In the genomic region with DNA sequence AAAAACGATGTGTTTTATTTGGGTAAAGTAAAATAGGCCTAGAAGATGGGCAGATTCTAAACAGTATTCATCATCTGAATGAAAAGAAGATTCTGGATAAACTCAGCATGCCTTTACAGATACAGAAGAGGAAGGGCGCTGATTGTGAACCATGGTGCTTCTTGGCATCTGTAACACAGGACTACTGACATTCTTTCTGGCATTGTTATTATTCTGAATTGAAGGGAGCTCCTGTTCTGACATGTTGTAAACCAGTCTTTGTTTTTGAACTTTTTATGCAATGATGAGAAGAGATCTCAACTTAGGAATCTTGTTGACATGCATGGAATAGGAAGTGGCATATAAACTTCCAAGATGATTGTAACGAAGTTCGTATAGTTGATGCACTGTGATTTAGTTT, we compare ENCODE assay signal across 14 cellular contexts. TPM values are rescaled to one million over a fixed set of nuclear protein-coding genes. Genes with fewer than 3 reads are reported as not detected.
DNase-seq lines count a peak whose midpoint lies in the region; ATAC-seq and TF ChIP-seq lines count a peak whose summit lies in the region.
"Had no signal": no experiment of that assay in that cellular context is flagged by ENCODE, and none has a peak within 500 bp of the region (broad histone marks: within the 10 kb centered on the region; RNA-seq: fewer than 3 reads in every experiment).

No MANE protein-coding gene starts in this region.

- H3K27me3 ChIP-seq in mammary epithelial cell (ENCODE audit: insufficient read depth, low read length) (no peaks in the 10 kb centered on the region), foreskin keratinocyte (no peaks in the 10 kb centered on the region)

- H4K20me1 ChIP-seq in mammary epithelial cell (ENCODE audit: insufficient read depth, low read length): no peaks in the 10 kb centered on the region

- no peaks in the 10 kb centered on the region for H3K9me3 ChIP-seq in mammary epithelial cell (replicated peaks; ENCODE audit: insufficient read depth, low read length)

- H3K36me3 Mint-ChIP-seq in WTC11: no peaks in the 10 kb centered on the region

- H3K27me3 Mint-ChIP-seq in WTC11 (ENCODE audit: low read depth): no peaks in the 10 kb centered on the region

- CTCF ChIA-PET in mammary epithelial cell (lab: Charles Lee; ENCODE audit: low non-redundant PET) (no interaction called here), WTC11 (lab: Charles Lee) (interaction anchor here (1.0 kb wide), 1 partner anchor 60 kb away, joined by 3 read pairs; no protein-coding TSS in a partner anchor)

- H3K36me3 ChIP-seq in mammary epithelial cell (ENCODE audit: insufficient read depth, low read length): no peaks in the 10 kb centered on the region

- H3K9ac ChIP-seq in mammary epithelial cell (ENCODE audit: insufficient read depth, low read length): no peak overlapping the region

- H3K4me3 Mint-ChIP-seq in WTC11: no peak overlapping the region
- H3K4me3 Mint-ChIP-seq: CD14-positive monocyte; CD8-positive, alpha-beta T cell had no signal

- peaks cover 3% of the 10 kb centered on the region for H3K79me2 ChIP-seq in mammary epithelial cell (ENCODE audit: insufficient read depth, low read length)

- no peak overlapping the region for H2AFZ ChIP-seq in mammary epithelial cell (ENCODE audit: low read depth, low read length)

- 5% methylated on average over 4 of the region's 4 CpGs for WGBS in mammary epithelial cell (ENCODE audit: low coverage, missing lambda C conversion rate)

- peaks cover 3% of the 10 kb centered on the region; the same call in 1 of the 2 replicates for H3K9me3 Mint-ChIP-seq in WTC11
- H3K9me3 Mint-ChIP-seq: CD8-positive, alpha-beta T cell had no signal

- POLR2A ChIA-PET in WTC11 (lab: Charles Lee): no interaction called here

- no peak overlapping the region for H3K27ac Mint-ChIP-seq in WTC11
- H3K27ac Mint-ChIP-seq: CD14-positive monocyte; CD8-positive, alpha-beta T cell had no signal

- ATAC-seq in foreskin keratinocyte (peak; percentile 91), HG02981 (IDR thresholded peaks at IDR 0.05; ENCODE audit: unreplicated experiment) (no peak), HG03571 (IDR thresholded peaks at IDR 0.05; ENCODE audit: unreplicated experiment) (no peak), WTC11 (no peak)
- ATAC-seq: CD8-positive, alpha-beta T cell; HepG2 had no signal

- BruUV-seq in mammary epithelial cell (replicated peaks; lab: Mats Ljungman, UMichigan): no TSS peak

- in situ Hi-C loops in mammary epithelial cell (cut with MboI; ENCODE audit: low sequenced_read_pairs in 2 of 2): no loop called here

- intact Hi-C loops in mammary epithelial cell (cut with micrococcal nuclease): no loop called here

- peak; percentile 27 for DNase-seq in DMS 273 (lab: John Stamatoyannopoulos, UW; ENCODE audit: unreplicated experiment)
- DNase-seq in DMS 273 treated with DMSO at 0.1 percent for 48 hours (lab: John Stamatoyannopoulos, UW): no peak
- peak; percentile 72 for DNase-seq in mammary epithelial cell
- peak; percentile 67 to 85 for DNase-seq in foreskin keratinocyte
- DNase-seq in DMS53 (lab: John Stamatoyannopoulos, UW): no peak
- DNase-seq in WTC11 (ENCODE audit: low spot score): no peak
- DNase-seq: CD8-positive, alpha-beta T cell; COR-L47; H7 had no signal

- peak overlapping the region; percentile 76 for H3K4me2 ChIP-seq in mammary epithelial cell (ENCODE audit: insufficient read depth, low read depth, low read length)

- H3K4me1 ChIP-seq in mammary epithelial cell (ENCODE audit: insufficient read depth, low read length) (peaks cover 21% of the 10 kb centered on the region), foreskin keratinocyte (peaks cover 9% of the 10 kb centered on the region)

- dilution Hi-C loops in mammary epithelial cell (cut with HindIII; ENCODE audit: low sequenced_read_pairs): no loop called here

- peaks cover 42% of the 10 kb centered on the region for H3K4me1 Mint-ChIP-seq in WTC11

- H3K27ac ChIP-seq in mammary epithelial cell (ENCODE audit: insufficient read depth, low read depth, low read length) (no peak overlapping the region), foreskin keratinocyte (no peak overlapping the region)
- H3K27ac ChIP-seq: 22Rv1 had no signal

- H3K4me3 ChIP-seq in mammary epithelial cell (replicated peaks in 1 of 3; ENCODE audit: insufficient read depth in 1 of 3, low read depth in 2 of 3, low read length in 3 of 3): no peak overlapping the region

- TF ChIP-seq CTCF in mammary epithelial cell (conservative IDR thresholded peaks at IDR 0.05 in 1 of 2, IDR thresholded peaks at IDR 0.05 in 1 of 2; ENCODE audit: extremely low read depth in 1 of 2, insufficient read depth in 1 of 2, low read depth in 1 of 2, low read length in 2 of 2) (no peak), foreskin keratinocyte (conservative IDR thresholded peaks at IDR 0.05) (no peak), WTC11 (IDR thresholded peaks at IDR 0.05) (no peak)

TF ChIP-seq in WTC11, 78 proteins besides CTCF, POLR2A, EP300 and RAD21:
- TF ChIP-seq ZNF416 (CRISPR knock-in tag; IDR thresholded peaks at IDR 0.05) (no peak), NFYB (CRISPR knock-in tag; conservative IDR thresholded peaks at IDR 0.05; ENCODE audit: low read depth) (no peak), NFE2L1 (CRISPR knock-in tag; IDR thresholded peaks at IDR 0.05) (no peak), HMGXB4 (CRISPR knock-in tag; IDR thresholded peaks at IDR 0.05) (no peak), MLX (CRISPR knock-in tag; IDR thresholded peaks at IDR 0.05) (no peak), SMAD4 (CRISPR knock-in tag; IDR thresholded peaks at IDR 0.05) (no peak), ESRRA (CRISPR knock-in tag; IDR thresholded peaks at IDR 0.05; ENCODE audit: borderline replicate concordance) (no peak), SOX15 (CRISPR knock-in tag; IDR thresholded peaks at IDR 0.05) (no peak)

RNA-seq across cellular contexts. Expression of gene RPA3, which starts 13.5 kb away (rescaled TPM):
- total RNA-seq in mammary epithelial cell: 10 to 100 TPM; 14.3 to 47.9 TPM
- 40.1 TPM for polyA plus RNA-seq in mammary epithelial cell
- polyA minus RNA-seq in mammary epithelial cell: 14.2 TPM
- 71.0 and 88.1 TPM in 2 replicates for total RNA-seq in foreskin keratinocyte
- 87.0 and 110 TPM in 2 replicates for polyA plus RNA-seq in foreskin keratinocyte
- 97.8 to 119 TPM (median 110 TPM) in 3 replicates for total RNA-seq in WTC11 (2021)

Comparison
In these comparisons a context has a peak if more than half of its experiments do, and no peak if none do; other contexts are left out.
1. DNase-seq: peak in DMS 273 (single experiment), mammary epithelial cell (single experiment) and foreskin keratinocyte (2 of 2); none in DMS 273 treated with DMSO at 0.1 percent for 48 hours (single experiment), DMS53 (single experiment) and WTC11 (single experiment).